ENCODE assay signal across 26 cellular contexts in genomic region chr3:77873599-77873998, GRCh38.
"Had no signal": no experiment of that assay in that cellular context is flagged by ENCODE, and none has a peak within 500 bp of the region (broad histone marks: within the 10 kb centered on the region; RNA-seq: fewer than 3 reads in every experiment).

No MANE protein-coding gene starts in this region.

- H3K36me3 ChIP-seq: esophagus squamous epithelium, sigmoid colon, stomach, thyroid gland, vagina had no signal

- ATAC-seq: effector memory CD8-positive, alpha-beta T cell; left colon; naive thymus-derived CD4-positive, alpha-beta T cell; psoas muscle; stimulated activated effector memory CD8-positive, alpha-beta T cell treated with anti-CD3 and anti-CD28 coated beads, Interleukin-12 subunit alpha, Interleukin-12 subunit beta, amount 100 ng/mL, for 72 hours had no signal

- H3K9me3 ChIP-seq: esophagus squamous epithelium, sigmoid colon, stomach, thyroid gland, vagina had no signal

- H3K36me3 Mint-ChIP-seq: stimulated activated effector memory CD8-positive, alpha-beta T cell treated with anti-CD3 and anti-CD28 coated beads, Interleukin-12 subunit alpha, Interleukin-12 subunit beta, amount 100 ng/mL, for 72 hours had no signal

- H3K4me3 Mint-ChIP-seq: central memory CD8-positive, alpha-beta T cell; effector memory CD8-positive, alpha-beta T cell; mesothelial cell of epicardium; naive thymus-derived CD4-positive, alpha-beta T cell; nephron; stimulated activated effector memory CD8-positive, alpha-beta T cell treated with anti-CD3 and anti-CD28 coated beads, Interleukin-12 subunit alpha, Interleukin-12 subunit beta, amount 100 ng/mL, for 72 hours had no signal

- H3K27me3 Mint-ChIP-seq: central memory CD8-positive, alpha-beta T cell; effector memory CD8-positive, alpha-beta T cell; naive thymus-derived CD4-positive, alpha-beta T cell had no signal

- H3K4me1 ChIP-seq: psoas muscle, sigmoid colon, stomach, thyroid gland, vagina had no signal

- H3K27ac ChIP-seq: coronary artery, esophagus squamous epithelium, hepatocyte, psoas muscle, sigmoid colon, stomach, thyroid gland, vagina had no signal

- H3K4me1 Mint-ChIP-seq: central memory CD8-positive, alpha-beta T cell; stimulated activated effector memory CD8-positive, alpha-beta T cell treated with anti-CD3 and anti-CD28 coated beads, Interleukin-12 subunit alpha, Interleukin-12 subunit beta, amount 100 ng/mL, for 72 hours had no signal

- H3K4me3 ChIP-seq: coronary artery, esophagus squamous epithelium, hepatocyte, lung, psoas muscle, sigmoid colon, stomach, thyroid gland, vagina had no signal

- H3K27ac Mint-ChIP-seq: effector memory CD8-positive, alpha-beta T cell; mesothelial cell of epicardium; naive thymus-derived CD4-positive, alpha-beta T cell; nephron; stimulated activated effector memory CD8-positive, alpha-beta T cell treated with anti-CD3 and anti-CD28 coated beads, Interleukin-12 subunit alpha, Interleukin-12 subunit beta, amount 100 ng/mL, for 72 hours had no signal

- H3K27me3 ChIP-seq: esophagus squamous epithelium, hepatocyte, sigmoid colon, stomach, thyroid gland, vagina had no signal

- DNase-seq: dermis blood vessel endothelial cell; effector memory CD8-positive, alpha-beta T cell; erythroblast; esophagus squamous epithelium; foreskin melanocyte; left colon; mesenchymal stem cell; naive thymus-derived CD4-positive, alpha-beta T cell; posterior cingulate gyrus; psoas muscle; retina; sigmoid colon; stimulated activated CD4-positive, alpha-beta T cell treated with anti-CD3 and anti-CD28 coated beads, Interleukin-2, amount 100 ng/mL, for 24 hours; stimulated activated CD4-positive, alpha-beta T cell treated with anti-CD3 and anti-CD28 coated beads, Interleukin-4, amount 100 ng/mL, for 24 hours; stimulated activated naive CD4-positive, alpha-beta T cell treated with Interleukin-2 at 50 U/mL for 16 hours; stomach; thyroid gland; trophoblast cell had no signal
